Comparison of ENCODE assay signal across 8 cellular contexts in genomic region chr11:33257897-33258630, GRCh38. TPM values are rescaled to one million over a fixed set of nuclear protein-coding genes. Genes with fewer than 3 reads are reported as not detected.
DNase-seq lines count a peak whose midpoint lies in the region; ATAC-seq, FAIRE-seq and TF ChIP-seq lines count a peak whose summit lies in the region.

No MANE protein-coding gene starts in this region.

- TF ChIP-seq CTCF in GM13977 (IDR thresholded peaks at IDR 0.05; ENCODE audit: extremely low read depth, insufficient read depth, missing control alignments), result peak; percentile 30
- no peak for TF ChIP-seq CTCF in astrocyte (IDR thresholded peaks at IDR 0.05; ENCODE audit: insufficient read depth, low read depth, low read length)
- peak; percentile 18 for TF ChIP-seq CTCF in hepatocyte (IDR thresholded peaks at IDR 0.05; ENCODE audit: poor library complexity)
- peak; percentile 19 for TF ChIP-seq CTCF in retinal pigment epithelial cell (conservative IDR thresholded peaks at IDR 0.05; ENCODE audit: low read depth, low read length)

- in situ Hi-C loops in GM13977 (cut with MboI; ENCODE audit: low pct_unique_long_range_greater_than_20kb, low sequenced_read_pairs, unreplicated experiment), result no loop called here

- H4K20me1 ChIP-seq in astrocyte (ENCODE audit: insufficient read depth, low read length), result peaks cover 45% of the 10 kb centered on the region
- H4K20me1 ChIP-seq in hepatocyte (ENCODE audit: insufficient read depth, poor library complexity, severe bottlenecking), result peaks cover 42% of the 10 kb centered on the region

- H3K4me3 ChIP-seq in astrocyte (ENCODE audit: insufficient read depth, low read depth, low read length), result peak overlapping the region; percentile 78
- H3K4me3 ChIP-seq in hepatocyte, result peak overlapping the region; percentile 93
- peak overlapping the region; percentile 72 for H3K4me3 ChIP-seq in retinal pigment epithelial cell (ENCODE audit: low read length)

- peak overlapping the region; percentile 96 for H3K27ac Mint-ChIP-seq in astrocyte (ENCODE audit: unreplicated experiment)

- peak overlapping the region; percentile 89 for H3K4me2 ChIP-seq in astrocyte (ENCODE audit: low read length)
- H3K4me2 ChIP-seq in hepatocyte, result peak overlapping the region; percentile 73

- ATAC-seq in HG02852 (IDR thresholded peaks at IDR 0.05; ENCODE audit: unreplicated experiment), result peak; percentile 38

- 1% methylated on average over 70 of the region's 83 CpGs for WGBS in hepatocyte (ENCODE audit: low lambda C conversion rate, missing lambda C conversion rate)

- H3K79me2 ChIP-seq in astrocyte (ENCODE audit: insufficient read depth, low read length), result peaks cover 58% of the 10 kb centered on the region
- peaks cover 55% of the 10 kb centered on the region for H3K79me2 ChIP-seq in hepatocyte

- peak overlapping the region; percentile 99 for H3K9ac ChIP-seq in astrocyte (ENCODE audit: low read length)

- no peaks in the 10 kb centered on the region for H3K9me3 ChIP-seq in astrocyte (ENCODE audit: insufficient read depth, low read depth, low read length)
- no peaks in the 10 kb centered on the region for H3K9me3 ChIP-seq in hepatocyte (ENCODE audit: low read depth)

- peak overlapping the region; percentile 98 for H3K4me3 Mint-ChIP-seq in astrocyte (ENCODE audit: unreplicated experiment)

- H3K9me3 Mint-ChIP-seq in astrocyte (ENCODE audit: unreplicated experiment), result no peaks in the 10 kb centered on the region

- no peaks in the 10 kb centered on the region for H3K9me2 ChIP-seq in hepatocyte (replicated peaks; ENCODE audit: insufficient read depth)

- H3K27ac ChIP-seq in astrocyte (ENCODE audit: low read depth, low read length), result peak overlapping the region; percentile 98
- H3K27ac ChIP-seq in hepatocyte, result peak overlapping the region; percentile 100

- H3K4me1 Mint-ChIP-seq in astrocyte (ENCODE audit: low read depth, unreplicated experiment), result peaks cover 11% of the 10 kb centered on the region

- H3K27me3 Mint-ChIP-seq in astrocyte (ENCODE audit: low read depth, unreplicated experiment), result no peaks in the 10 kb centered on the region

- H3K36me3 ChIP-seq in astrocyte (ENCODE audit: insufficient read depth, low read length) (no peaks in the 10 kb centered on the region), hepatocyte (replicated peaks; ENCODE audit: insufficient read depth, low read depth) (no peaks in the 10 kb centered on the region)

- DNase-seq in GM13977 (ENCODE audit: low spot score) (peak; percentile 75), NCI-H1694 (lab: John Stamatoyannopoulos, UW) (peak; percentile 26), T-helper 22 cell (ENCODE audit: low read depth) (peak; percentile 55), astrocyte (ENCODE audit: low read depth) (peak; percentile 66), hepatocyte (ENCODE audit: low spot score) (peak; percentile 91), retinal pigment epithelial cell (ENCODE audit: low read depth) (no peak), COLO829 (ENCODE audit: low spot score) (no peak)

- peaks cover 6% of the 10 kb centered on the region for H3K4me1 ChIP-seq in astrocyte (ENCODE audit: insufficient read depth, low read length)
- peaks cover 21% of the 10 kb centered on the region for H3K4me1 ChIP-seq in hepatocyte (ENCODE audit: insufficient read depth)

- H2AFZ ChIP-seq in astrocyte (ENCODE audit: low read depth, low read length), result peak overlapping the region; percentile 76
- H2AFZ ChIP-seq in hepatocyte, result peak overlapping the region; percentile 96

- no peak for FAIRE-seq in astrocyte (lab: Jason Lieb, UNC)

- peaks cover 2% of the 10 kb centered on the region for H3K36me3 Mint-ChIP-seq in astrocyte (ENCODE audit: low read depth, unreplicated experiment)

- H3K27me3 ChIP-seq in astrocyte (ENCODE audit: insufficient read depth, low read length) (no peaks in the 10 kb centered on the region), hepatocyte (no peaks in the 10 kb centered on the region)

RNA-seq across cellular contexts. Expression of gene HIPK3, which starts 0.9 kb away (rescaled TPM):
- total RNA-seq in astrocyte, result 73.2 and 78.5 TPM in 2 replicates
- 123 and 124 TPM in 2 replicates for total RNA-seq in hepatocyte
- 25.0 and 26.9 TPM in 2 replicates for polyA plus RNA-seq in hepatocyte

Comparison
In these comparisons a context has a peak if more than half of its experiments do, and no peak if none do; other contexts are left out.
1. DNase-seq: peak in GM13977 (single experiment), NCI-H1694 (single experiment), T-helper 22 cell (single experiment), astrocyte (single experiment) and hepatocyte (single experiment); none in retinal pigment epithelial cell (single experiment) and COLO829 (single experiment).
2. Peak in every context shown above with its lines, with median percentiles within 50 percentile points of each other: H3K4me3 ChIP-seq.